22 cellular contexts compared by ENCODE assay signal in genomic region chr19:47408156-47408938, GRCh38. TPM values are rescaled to one million over a fixed set of nuclear protein-coding genes. Genes with fewer than 3 reads are reported as not detected.
"Had no signal": no experiment of that assay in that cellular context is flagged by ENCODE, and none has a peak within 500 bp of the region (broad histone marks: within the 10 kb centered on the region; RNA-seq: fewer than 3 reads in every experiment).

No MANE protein-coding gene starts in this region.

- H3K4me3 ChIP-seq: Peyer's patch, SJSA1 had no signal

- H3K27me3 Mint-ChIP-seq: brain had no signal

- H3K27ac Mint-ChIP-seq: activated CD4-positive, alpha-beta memory T cell treated with anti-CD3 and anti-CD28 coated beads for 36 hours; activated CD4-positive, alpha-beta T cell treated with anti-CD3 and anti-CD28 coated beads, Interleukin-2, amount 10 ng/mL, durations not matched to agents 7 days and 5 days; activated naive CD4-positive, alpha-beta T cell treated with anti-CD3 and anti-CD28 coated beads for 36 hours; activated naive CD8-positive, alpha-beta T cell; brain; T-helper 1 cell treated with Interleukin-12 subunit alpha and Interleukin-12 subunit beta and Interleukin-4 antibody, amounts not matched to agents 30 μg/mL and 1 μg/mL, for 36 hours had no signal

- H3K27me3 ChIP-seq: Peyer's patch, SJSA1 had no signal

- H3K36me3 Mint-ChIP-seq: activated CD4-positive, alpha-beta memory T cell treated with anti-CD3 and anti-CD28 coated beads for 36 hours; activated naive CD8-positive, alpha-beta T cell had no signal

- H3K9me3 Mint-ChIP-seq: activated CD4-positive, alpha-beta memory T cell treated with anti-CD3 and anti-CD28 coated beads for 36 hours; activated CD4-positive, alpha-beta T cell treated with anti-CD3 and anti-CD28 coated beads, Interleukin-2, amount 10 ng/mL, durations not matched to agents 7 days and 5 days; activated naive CD4-positive, alpha-beta T cell treated with anti-CD3 and anti-CD28 coated beads for 36 hours; activated T-cell treated with anti-CD3 and anti-CD28 coated beads, Interleukin-2, amount 50 U/mL, for 4 hours; brain; central memory CD8-positive, alpha-beta T cell; T-helper 1 cell treated with Interleukin-12 subunit alpha and Interleukin-12 subunit beta and Interleukin-4 antibody, amounts not matched to agents 30 μg/mL and 1 μg/mL, for 36 hours had no signal

- H3K36me3 ChIP-seq: Peyer's patch had no signal

- H3K27ac ChIP-seq: Peyer's patch, SJSA1 had no signal

- DNase-seq: activated CD4-positive, alpha-beta memory T cell treated with anti-CD3 and anti-CD28 coated beads for 36 hours; activated CD4-positive, alpha-beta T cell treated with anti-CD3 and anti-CD28 coated beads, Interleukin-2, amount 10 ng/mL, durations not matched to agents 7 days and 5 days; activated CD4-positive, CD25-positive, alpha-beta regulatory T cell; activated CD8-positive, alpha-beta memory T cell treated with anti-CD3 and anti-CD28 coated beads for 24 hours; activated gamma-delta T cell; activated naive CD4-positive, alpha-beta T cell treated with anti-CD3 and anti-CD28 coated beads for 36 hours; activated T-cell treated with anti-CD3 and anti-CD28 coated beads, Interleukin-2, amount 50 U/mL, for 4 hours; amygdala; NCI-H1048; NCI-H187 treated with DMSO at 0.1 percent for 48 hours; NCI-H2081 treated with DMSO at 0.1 percent for 48 hours; NCI-H446; NCI-H524; Peyer's patch; SHP77; SW 1271 had no signal

- H3K4me1 ChIP-seq: Peyer's patch, SJSA1 had no signal

- H3K4me1 Mint-ChIP-seq: activated CD4-positive, alpha-beta T cell treated with anti-CD3 and anti-CD28 coated beads, Interleukin-2, amount 10 ng/mL, durations not matched to agents 7 days and 5 days; central memory CD8-positive, alpha-beta T cell had no signal

- H3K9me3 ChIP-seq: Peyer's patch, SJSA1 had no signal

- H3K4me3 Mint-ChIP-seq: activated CD4-positive, alpha-beta memory T cell treated with anti-CD3 and anti-CD28 coated beads for 36 hours; activated CD4-positive, alpha-beta T cell treated with anti-CD3 and anti-CD28 coated beads, Interleukin-2, amount 10 ng/mL, durations not matched to agents 7 days and 5 days; activated naive CD4-positive, alpha-beta T cell treated with anti-CD3 and anti-CD28 coated beads for 36 hours; activated naive CD8-positive, alpha-beta T cell; activated T-cell treated with anti-CD3 and anti-CD28 coated beads, Interleukin-2, amount 50 U/mL, for 4 hours; brain; central memory CD8-positive, alpha-beta T cell; T-helper 1 cell treated with Interleukin-12 subunit alpha and Interleukin-12 subunit beta and Interleukin-4 antibody, amounts not matched to agents 30 μg/mL and 1 μg/mL, for 36 hours had no signal

- ATAC-seq: SK-N-SH treated with all-trans-retinoic acid at 6 μM for 48 hours had no signal

RNA-seq across cellular contexts. Expression of gene MEIS3, which starts 11.0 kb away (rescaled TPM):
- total RNA-seq: activated CD4-positive, alpha-beta T cell treated with anti-CD3 and anti-CD28 coated beads, Interleukin-2, amount 10 ng/mL, durations not matched to agents 7 days and 5 days; activated naive CD4-positive, alpha-beta T cell treated with anti-CD3 and anti-CD28 coated beads for 36 hours had no signal
